8 cellular contexts compared by ENCODE assay signal in the genomic region with DNA sequence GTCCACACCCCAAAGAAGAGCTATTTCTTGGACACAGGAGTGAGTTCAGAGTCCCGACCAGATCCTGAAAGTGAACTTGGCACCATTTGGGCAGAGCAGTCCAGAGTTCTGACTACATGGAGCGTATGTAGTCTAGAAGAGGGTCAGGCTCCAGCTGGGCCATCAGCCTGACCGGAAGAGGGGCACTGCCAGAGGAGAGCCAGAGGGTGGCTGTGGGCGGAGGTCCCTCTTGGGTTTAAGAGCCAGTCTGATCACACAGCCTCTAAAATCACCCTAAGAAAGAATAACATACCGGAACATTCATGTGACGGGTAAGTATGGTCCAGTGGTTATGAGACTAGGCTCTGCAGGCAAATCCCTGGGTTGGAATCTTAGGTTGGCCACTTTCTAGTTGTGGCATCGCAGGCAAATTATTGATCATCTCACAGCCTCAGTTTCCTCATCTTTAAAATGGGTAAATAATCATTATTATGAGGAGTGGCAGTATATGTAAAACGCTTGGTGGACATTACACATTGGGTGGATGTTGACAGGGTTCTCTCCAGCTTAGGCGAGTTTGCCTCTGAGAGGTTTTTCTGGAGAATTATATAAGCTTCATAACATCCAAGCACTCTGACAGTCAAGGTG. TPM values are rescaled to one million over a fixed set of nuclear protein-coding genes. Genes with fewer than 3 reads are reported as not detected.
A peak's percentile ranks its signal among the peaks of the same experiment; 100 is the strongest.
DNase-seq lines count a peak whose midpoint lies in the region; ATAC-seq and TF ChIP-seq lines count a peak whose summit lies in the region.

No MANE protein-coding gene starts in this region.

- intact Hi-C loops in Calu3 (cut with micrococcal nuclease; ENCODE audit: unreplicated experiment): loop anchor here (1.0 to 5.0 kb wide), 5 partner anchors 20 to 607 kb away; no protein-coding TSS in a partner anchor
- intact Hi-C loops in esophagus squamous epithelium (cut with DNase I): loop anchor here (5.0 kb wide), 2 partner anchors 108 to 127 kb away; no protein-coding TSS in a partner anchor

- H3K4me1 Mint-ChIP-seq in Calu3 (ENCODE audit: low read depth, unreplicated experiment): peaks cover 38% of the 10 kb centered on the region
- peaks cover 18% of the 10 kb centered on the region for H3K4me1 Mint-ChIP-seq in progenitor cell of endocrine pancreas (ENCODE audit: low read depth)

- peak overlapping the region; percentile 99 for H3K4me3 Mint-ChIP-seq in Calu3 (ENCODE audit: low read depth, unreplicated experiment)
- H3K4me3 Mint-ChIP-seq in progenitor cell of endocrine pancreas (ENCODE audit: low read depth): peak overlapping the region; percentile 95

- TF ChIP-seq POLR2A in esophagus squamous epithelium (IDR thresholded peaks at IDR 0.05): no peak
- TF ChIP-seq POLR2A in GM18505 (IDR thresholded peaks at IDR 0.05; ENCODE audit: borderline replicate concordance, extremely low read depth, insufficient read depth, insufficient read length): no peak

- H3K4me1 ChIP-seq in SJCRH30 (no peaks in the 10 kb centered on the region; the same call in 1 of the 2 replicates), esophagus squamous epithelium (peaks cover 4 to 27% (median 8%) of the 10 kb centered on the region in 3 donors)

- H3K9me3 Mint-ChIP-seq in Calu3 (ENCODE audit: low read depth, unreplicated experiment) (no peaks in the 10 kb centered on the region), progenitor cell of endocrine pancreas (ENCODE audit: low read depth) (peaks cover 4% of the 10 kb centered on the region)

- no peaks in the 10 kb centered on the region for H3K27me3 ChIP-seq in SJCRH30
- H3K27me3 ChIP-seq in esophagus squamous epithelium: no peaks in the 10 kb centered on the region

- TF ChIP-seq CTCF in Calu3 (IDR thresholded peaks at IDR 0.05; ENCODE audit: unreplicated experiment) (no peak), esophagus squamous epithelium (IDR thresholded peaks at IDR 0.05) (no peak), progenitor cell of endocrine pancreas (IDR thresholded peaks at IDR 0.05; ENCODE audit: unreplicated experiment) (no peak)

- H3K36me3 ChIP-seq in SJCRH30 (peaks cover 6% of the 10 kb centered on the region; the same call in 1 of the 2 replicates), esophagus squamous epithelium (no peaks in the 10 kb centered on the region)

- ATAC-seq in GM21360 (IDR thresholded peaks at IDR 0.05; ENCODE audit: unreplicated experiment) (no peak), GM18505 (IDR thresholded peaks at IDR 0.05; ENCODE audit: unreplicated experiment) (no peak)

- peak overlapping the region; percentile 97 for H3K27ac Mint-ChIP-seq in Calu3 (ENCODE audit: unreplicated experiment)
- H3K27ac Mint-ChIP-seq in progenitor cell of endocrine pancreas: peak overlapping the region; percentile 96

- H3K4me3 ChIP-seq in SJCRH30 (peak overlapping the region; percentile 81), esophagus squamous epithelium (peak overlapping the region; percentile 88 to 97 (median 92))

- CTCF ChIA-PET in Calu3 (lab: Charles Lee): interaction anchor here (0.6 to 4.2 kb wide), 20 partner anchors 15 to 440 kb away, joined by 3 to 34 read pairs (median 4); no protein-coding TSS in a partner anchor

- peak overlapping the region; percentile 98 for H3K27ac ChIP-seq in SJCRH30
- peak overlapping the region; percentile 97 to 100 (median 98) for H3K27ac ChIP-seq in esophagus squamous epithelium

- TSS peak; percentile 42 for BruUV-seq in Calu3 (replicated peaks; lab: Mats Ljungman, UMichigan)

- WGBS in esophagus squamous epithelium, 2 donors: 67 to 69% methylated on average over 7 of the region's 9 CpGs

- no peaks in the 10 kb centered on the region for H3K9me3 ChIP-seq in SJCRH30 (replicated peaks)
- no peaks in the 10 kb centered on the region for H3K9me3 ChIP-seq in esophagus squamous epithelium

- peak; percentile 42 for DNase-seq in Calu3
- DNase-seq in SJCRH30: no peak
- no peak for DNase-seq in esophagus squamous epithelium (lab: John Stamatoyannopoulos, UW)
- no peak for DNase-seq in progenitor cell of endocrine pancreas (ENCODE audit: low spot score, unreplicated experiment)
- no peak for DNase-seq in ecto neural progenitor cell (ENCODE audit: low spot score)
- no peak for DNase-seq in NCI-H774 (lab: John Stamatoyannopoulos, UW)

- H3K36me3 Mint-ChIP-seq in Calu3 (ENCODE audit: insufficient read depth, unreplicated experiment) (peaks cover 66% of the 10 kb centered on the region), progenitor cell of endocrine pancreas (ENCODE audit: insufficient read depth) (no peaks in the 10 kb centered on the region)

- H3K27me3 Mint-ChIP-seq in Calu3 (ENCODE audit: unreplicated experiment): no peaks in the 10 kb centered on the region
- no peaks in the 10 kb centered on the region for H3K27me3 Mint-ChIP-seq in progenitor cell of endocrine pancreas

RNA-seq across cellular contexts. Expression of gene RAP2B, which starts 2.1 kb away (rescaled TPM):
- 65.7 and 84.7 TPM in 2 replicates for total RNA-seq in Calu3 (2022)
- total RNA-seq in SJCRH30 (2014; rRNA removed; shearing (Covaris generic)): 13.7 and 13.9 TPM in 2 replicates
- total RNA-seq in esophagus squamous epithelium: 10 to 100 TPM; 20.1 to 39.5 (median 29.7) TPM
- total RNA-seq in progenitor cell of endocrine pancreas: 11.3 and 12.6 TPM in 2 replicates
